In genomic region chr10:43128331-43128730, GRCh38 we compare ENCODE assay signal across 17 cellular contexts. TPM values are rescaled to one million over a fixed set of nuclear protein-coding genes. Genes with fewer than 3 reads are reported as not detected.
A peak's percentile ranks its signal among the peaks of the same experiment; 100 is the strongest.
DNase-seq lines count a peak whose midpoint lies in the region; ATAC-seq, FAIRE-seq and TF ChIP-seq lines count a peak whose summit lies in the region.
"Had no signal": no experiment of that assay in that cellular context is flagged by ENCODE, and none has a peak within 500 bp of the region (broad histone marks: within the 10 kb centered on the region; RNA-seq: fewer than 3 reads in every experiment).

No MANE protein-coding gene starts in this region.

- H3K9me3 Mint-ChIP-seq in activated naive CD4-positive, alpha-beta T cell treated with anti-CD3 and anti-CD28 coated beads, Interleukin-2, amount 10 ng/mL, durations not matched to agents 7 days and 5 days: no peaks in the 10 kb centered on the region
- H3K9me3 Mint-ChIP-seq in activated naive CD4-positive, alpha-beta T cell treated with anti-CD3 and anti-CD28 coated beads, Interleukin-2, amount 50 U/mL, for 72 hours: no peaks in the 10 kb centered on the region
- no peaks in the 10 kb centered on the region for H3K9me3 Mint-ChIP-seq in stimulated activated memory B cell treated with anti-CD40 and anti-IgM and Interleukin-4, amounts not matched to agents 10 μg/mL and 1 μg/mL and 100 μg/mL, for 72 hours

- no peaks in the 10 kb centered on the region for H3K79me2 ChIP-seq in MM.1S (ENCODE audit: low read length)

- TF ChIP-seq POLR2A in H54 (IDR thresholded peaks at IDR 0.05; ENCODE audit: low read depth, low read length): no peak

- no peak overlapping the region for H2AFZ ChIP-seq in MM.1S (ENCODE audit: low read length)

- H3K4me2 ChIP-seq in MM.1S (ENCODE audit: low read depth, low read length): 0 out of 2 replicates have a peak overlapping the region, but pooled peaks have one; percentile 48

- H3K36me3 ChIP-seq in MM.1S (replicated peaks; ENCODE audit: insufficient read depth, low read length): no peaks in the 10 kb centered on the region
- H3K36me3 ChIP-seq: left ventricle myocardium inferior had no signal

- no peaks in the 10 kb centered on the region for H3K36me3 Mint-ChIP-seq in activated naive CD4-positive, alpha-beta T cell treated with anti-CD3 and anti-CD28 coated beads, Interleukin-2, amount 10 ng/mL, durations not matched to agents 7 days and 5 days
- H3K36me3 Mint-ChIP-seq in activated naive CD4-positive, alpha-beta T cell treated with anti-CD3 and anti-CD28 coated beads, Interleukin-2, amount 50 U/mL, for 72 hours: no peaks in the 10 kb centered on the region
- H3K36me3 Mint-ChIP-seq in stimulated activated memory B cell treated with anti-CD40 and anti-IgM and Interleukin-4, amounts not matched to agents 10 μg/mL and 1 μg/mL and 100 μg/mL, for 72 hours: no peaks in the 10 kb centered on the region

- peaks cover 28% of the 10 kb centered on the region for H3K4me1 ChIP-seq in MM.1S (ENCODE audit: low read length)
- H3K4me1 ChIP-seq: left ventricle myocardium inferior, tibial artery had no signal

- peak overlapping the region; percentile 69 for H3K27ac Mint-ChIP-seq in activated naive CD4-positive, alpha-beta T cell treated with anti-CD3 and anti-CD28 coated beads, Interleukin-2, amount 10 ng/mL, durations not matched to agents 7 days and 5 days
- no peak overlapping the region for H3K27ac Mint-ChIP-seq in activated naive CD4-positive, alpha-beta T cell treated with anti-CD3 and anti-CD28 coated beads, Interleukin-2, amount 50 U/mL, for 72 hours
- H3K27ac Mint-ChIP-seq in stimulated activated memory B cell treated with anti-CD40 and anti-IgM and Interleukin-4, amounts not matched to agents 10 μg/mL and 1 μg/mL and 100 μg/mL, for 72 hours: peak overlapping the region; percentile 61

- H3K9ac ChIP-seq in MM.1S (ENCODE audit: low read length): no peak overlapping the region

- peak; percentile 8 for DNase-seq in activated naive CD4-positive, alpha-beta T cell treated with anti-CD3 and anti-CD28 coated beads, Interleukin-2, amount 10 ng/mL, durations not matched to agents 7 days and 5 days
- DNase-seq in activated naive CD4-positive, alpha-beta T cell treated with anti-CD3 and anti-CD28 coated beads, Interleukin-2, amount 50 U/mL, for 72 hours (ENCODE audit: low spot score in 2 of 2): no peak
- no peak for DNase-seq in MM.1S
- peak; percentile 45 for DNase-seq in islet precursor cell
- no peak for DNase-seq in NCI-H2081 treated with DMSO at 0.1 percent for 48 hours (lab: John Stamatoyannopoulos, UW)
- no peak for DNase-seq in H54 (ENCODE audit: insufficient read length, low spot score)
- DNase-seq: activated naive CD4-positive, alpha-beta T cell; COR-L47; KG1; left ventricle myocardium inferior; NCI-H1092 treated with DMSO at 0.1 percent for 48 hours; occipital lobe; right cardiac atrium; stimulated activated naive CD4-positive, alpha-beta T cell; tibial artery had no signal

- H3K9me2 ChIP-seq in MM.1S (replicated peaks; ENCODE audit: insufficient read depth, low read length): no peaks in the 10 kb centered on the region

- CTCF ChIA-PET in activated naive CD4-positive, alpha-beta T cell treated with anti-CD3 and anti-CD28 coated beads, Interleukin-2, amount 10 ng/mL, durations not matched to agents 7 days and 5 days (lab: Charles Lee): no interaction called here

- H3F3A ChIP-seq in MM.1S (ENCODE audit: insufficient read depth, low read length): peaks cover 11% of the 10 kb centered on the region

- FAIRE-seq in H54 (lab: Jason Lieb, UNC): no peak

- peaks cover 15% of the 10 kb centered on the region for H3K27me3 Mint-ChIP-seq in activated naive CD4-positive, alpha-beta T cell treated with anti-CD3 and anti-CD28 coated beads, Interleukin-2, amount 10 ng/mL, durations not matched to agents 7 days and 5 days
- H3K27me3 Mint-ChIP-seq in stimulated activated memory B cell treated with anti-CD40 and anti-IgM and Interleukin-4, amounts not matched to agents 10 μg/mL and 1 μg/mL and 100 μg/mL, for 72 hours: no peaks in the 10 kb centered on the region

- no peak for ATAC-seq in activated naive CD4-positive, alpha-beta T cell treated with anti-CD3 and anti-CD28 coated beads, Interleukin-2, amount 50 U/mL, for 72 hours
- ATAC-seq in stimulated activated memory B cell treated with anti-CD40 and anti-IgM and Interleukin-4, amounts not matched to agents 10 μg/mL and 1 μg/mL and 100 μg/mL, for 72 hours: no peak
- no peak for ATAC-seq in HG02852 (IDR thresholded peaks at IDR 0.05; ENCODE audit: unreplicated experiment)
- ATAC-seq: right cardiac atrium had no signal

- no peaks in the 10 kb centered on the region for H3K9me3 ChIP-seq in MM.1S (replicated peaks; ENCODE audit: insufficient read depth, low read length)
- H3K9me3 ChIP-seq: left ventricle myocardium inferior, tibial artery had no signal

- no peak overlapping the region for H3K4me3 Mint-ChIP-seq in activated naive CD4-positive, alpha-beta T cell treated with anti-CD3 and anti-CD28 coated beads, Interleukin-2, amount 10 ng/mL, durations not matched to agents 7 days and 5 days
- H3K4me3 Mint-ChIP-seq in stimulated activated memory B cell treated with anti-CD40 and anti-IgM and Interleukin-4, amounts not matched to agents 10 μg/mL and 1 μg/mL and 100 μg/mL, for 72 hours: no peak overlapping the region

- H3K4me1 Mint-ChIP-seq in activated naive CD4-positive, alpha-beta T cell treated with anti-CD3 and anti-CD28 coated beads, Interleukin-2, amount 10 ng/mL, durations not matched to agents 7 days and 5 days: peaks cover 54% of the 10 kb centered on the region
- peaks cover 37% of the 10 kb centered on the region for H3K4me1 Mint-ChIP-seq in stimulated activated memory B cell treated with anti-CD40 and anti-IgM and Interleukin-4, amounts not matched to agents 10 μg/mL and 1 μg/mL and 100 μg/mL, for 72 hours

- H3K4me3 ChIP-seq in MM.1S (ENCODE audit: low read length): no peak overlapping the region
- H3K4me3 ChIP-seq: left ventricle myocardium inferior, tibial artery had no signal

- H3K27ac ChIP-seq in MM.1S (ENCODE audit: low read length): no peak overlapping the region
- H3K27ac ChIP-seq: left ventricle myocardium inferior, tibial artery had no signal

- no peaks in the 10 kb centered on the region for H3K27me3 ChIP-seq in MM.1S (replicated peaks; ENCODE audit: insufficient read depth, low read length)
- H3K27me3 ChIP-seq: tibial artery had no signal

- no peak for TF ChIP-seq CTCF in MM.1S (IDR thresholded peaks at IDR 0.05; ENCODE audit: low read length)

- no peaks in the 10 kb centered on the region for H4K20me1 ChIP-seq in MM.1S (ENCODE audit: insufficient read depth, low read length)

RNA-seq across cellular contexts. Expression of gene CSGALNACT2, which starts 9.9 kb away (rescaled TPM):
- 10 to 100 TPM; 28.7 to 38.8 TPM for total RNA-seq in activated naive CD4-positive, alpha-beta T cell treated with anti-CD3 and anti-CD28 coated beads, Interleukin-2, amount 50 U/mL, for 72 hours

RNA-seq across cellular contexts. Expression of gene RET, which starts 51.5 kb away (rescaled TPM):
- under 1 TPM in 1 of 2 donors, not detected in 1; 0.45 TPM for total RNA-seq in activated naive CD4-positive, alpha-beta T cell treated with anti-CD3 and anti-CD28 coated beads, Interleukin-2, amount 50 U/mL, for 72 hours

Comparison
In these comparisons a context has a peak if more than half of its experiments do, and no peak if none do; other contexts are left out.
1. DNase-seq: peak in activated naive CD4-positive, alpha-beta T cell treated with anti-CD3 and anti-CD28 coated beads, Interleukin-2, amount 10 ng/mL, durations not matched to agents 7 days and 5 days (single experiment) and islet precursor cell (single experiment); none in activated naive CD4-positive, alpha-beta T cell treated with anti-CD3 and anti-CD28 coated beads, Interleukin-2, amount 50 U/mL, for 72 hours (0 of 2), MM.1S (single experiment), NCI-H2081 treated with DMSO at 0.1 percent for 48 hours (single experiment) and H54 (single experiment).
2. H3K27ac Mint-ChIP-seq: peak in activated naive CD4-positive, alpha-beta T cell treated with anti-CD3 and anti-CD28 coated beads, Interleukin-2, amount 10 ng/mL, durations not matched to agents 7 days and 5 days (single experiment) and stimulated activated memory B cell treated with anti-CD40 and anti-IgM and Interleukin-4, amounts not matched to agents 10 μg/mL and 1 μg/mL and 100 μg/mL, for 72 hours (single experiment); none in activated naive CD4-positive, alpha-beta T cell treated with anti-CD3 and anti-CD28 coated beads, Interleukin-2, amount 50 U/mL, for 72 hours (0 of 2).